9 cellular contexts compared by ENCODE assay signal in genomic region chr12:45762185-45763110, GRCh38. TPM values are rescaled to one million over a fixed set of nuclear protein-coding genes. Genes with fewer than 3 reads are reported as not detected.
DNase-seq lines count a peak whose midpoint lies in the region; ATAC-seq and TF ChIP-seq lines count a peak whose summit lies in the region.
"Had no signal": no experiment of that assay in that cellular context is flagged by ENCODE, and none has a peak within 500 bp of the region (broad histone marks: within the 10 kb centered on the region; RNA-seq: fewer than 3 reads in every experiment).

No MANE protein-coding gene starts in this region.

- intact Hi-C loops in OCI-LY7 (cut with micrococcal nuclease; ENCODE audit: unreplicated experiment) = loop anchor here (5.0 kb wide), 1 partner anchor 240 kb away; no protein-coding TSS in a partner anchor

- no peak overlapping the region for H2AFZ ChIP-seq in OCI-LY7 (ENCODE audit: low read length)

- H3K36me3 Mint-ChIP-seq in nephron progenitor cell (ENCODE audit: low read depth) = peaks cover 51% of the 10 kb centered on the region

- TF ChIP-seq CTCF in OCI-LY7 (conservative IDR thresholded peaks at IDR 0.05; ENCODE audit: low read length) = peak; percentile 84
- TF ChIP-seq CTCF in nephron progenitor cell (IDR thresholded peaks at IDR 0.05) = peak; percentile 23

- H3K79me2 ChIP-seq in OCI-LY7 (ENCODE audit: insufficient read depth, low read depth, low read length) = peaks cover 88% of the 10 kb centered on the region

- no peak for TF ChIP-seq POLR2A in erythroblast (IDR thresholded peaks at IDR 0.05; ENCODE audit: low read length)

- H3K4me3 Mint-ChIP-seq in nephron progenitor cell = no peak overlapping the region
- H3K4me3 Mint-ChIP-seq: T-helper 1 cell treated with Interleukin-12 subunit alpha and Interleukin-12 subunit beta and Interleukin-4 antibody, amounts not matched to agents 30 μg/mL and 1 μg/mL, for 36 hours had no signal

- no peaks in the 10 kb centered on the region for H3K4me1 ChIP-seq in OCI-LY7 (ENCODE audit: insufficient read depth, low read length, poor library complexity, severe bottlenecking)

- POLR2A ChIA-PET in OCI-LY7 (lab: Charles Lee) = no interaction called here

- H3K4me2 ChIP-seq in OCI-LY7 (ENCODE audit: low read length) = no peak overlapping the region

- DNase-seq in EH (ENCODE audit: low read depth) (peak; percentile 58), OCI-LY7 (ENCODE audit: low spot score) (peak; percentile 26), erythroblast (lab: John Stamatoyannopoulos, UW) (peak; percentile 71 to 73), nephron progenitor cell (no peak)

- ATAC-seq in HG02870 (IDR thresholded peaks at IDR 0.05; ENCODE audit: unreplicated experiment) = peak; percentile 53
- no peak for ATAC-seq in GM18520 (IDR thresholded peaks at IDR 0.05; ENCODE audit: unreplicated experiment)
- ATAC-seq in HG03460 (IDR thresholded peaks at IDR 0.05; ENCODE audit: unreplicated experiment) = no peak
- ATAC-seq in GM21528 (IDR thresholded peaks at IDR 0.05; ENCODE audit: low FRiP score, unreplicated experiment) = no peak

- no peak overlapping the region for H3K4me3 ChIP-seq in OCI-LY7 (ENCODE audit: low read depth, low read length, poor library complexity, severe bottlenecking)

- peaks cover 23% of the 10 kb centered on the region for H3K36me3 ChIP-seq in OCI-LY7 (ENCODE audit: insufficient read depth, low read length)

- H3K4me1 Mint-ChIP-seq in nephron progenitor cell = peaks cover 31% of the 10 kb centered on the region

- H3K27me3 Mint-ChIP-seq in nephron progenitor cell (ENCODE audit: low read depth, poor library complexity) = no peaks in the 10 kb centered on the region

- no peaks in the 10 kb centered on the region; the same call in 1 of the 2 replicates for H3K9me3 ChIP-seq in OCI-LY7 (ENCODE audit: low read length)

- no TSS peak for BruUV-seq in OCI-LY7 (replicated peaks; lab: Mats Ljungman, UMichigan)

- peak overlapping the region; percentile 22 for H3K27ac Mint-ChIP-seq in nephron progenitor cell
- H3K27ac Mint-ChIP-seq: T-helper 1 cell treated with Interleukin-12 subunit alpha and Interleukin-12 subunit beta and Interleukin-4 antibody, amounts not matched to agents 30 μg/mL and 1 μg/mL, for 36 hours had no signal

- CTCF ChIA-PET in OCI-LY7 (lab: Charles Lee; ENCODE audit: unreplicated experiment) = no interaction called here

- peaks cover 18% of the 10 kb centered on the region; the same call in 1 of the 2 replicates for H4K20me1 ChIP-seq in OCI-LY7 (ENCODE audit: insufficient read depth, low read length)

- peaks cover 20% of the 10 kb centered on the region for H3K9me3 Mint-ChIP-seq in nephron progenitor cell

- no peak overlapping the region for H3K27ac ChIP-seq in OCI-LY7 (ENCODE audit: low read depth, low read length, poor library complexity, severe bottlenecking)

- no peaks in the 10 kb centered on the region for H3K9me2 ChIP-seq in OCI-LY7 (ENCODE audit: insufficient read depth, low read length)

RNA-seq across cellular contexts. Expression of gene ARID2, which starts 32.9 kb away (rescaled TPM):
- total RNA-seq in OCI-LY7 (2014; rRNA removed; shearing (Covaris generic)) = 30.1 and 30.5 TPM in 2 replicates
- total RNA-seq in OCI-LY7 (2022) = 44.9 and 49.5 TPM in 2 replicates
